9 cellular contexts compared by ENCODE assay signal in genomic region chr10:132539894-132540293, GRCh38. TPM values are rescaled to one million over a fixed set of nuclear protein-coding genes. Genes with fewer than 3 reads are reported as not detected.
DNase-seq lines count a peak whose midpoint lies in the region; ATAC-seq, FAIRE-seq and TF ChIP-seq lines count a peak whose summit lies in the region.
"Had no signal": no experiment of that assay in that cellular context is flagged by ENCODE, and none has a peak within 500 bp of the region (broad histone marks: within the 10 kb centered on the region; RNA-seq: fewer than 3 reads in every experiment).

No MANE protein-coding gene starts in this region.

- peaks cover 74% of the 10 kb centered on the region for H3K4me1 ChIP-seq in Loucy (ENCODE audit: insufficient read depth, low read length, poor library complexity, severe bottlenecking)

- H3K4me1 Mint-ChIP-seq in CD14-positive monocyte = peaks cover 70% of the 10 kb centered on the region

- no peak for TF ChIP-seq RAD21 in neural cell (conservative IDR thresholded peaks at IDR 0.05)

- H3K27ac ChIP-seq in neural cell (ENCODE audit: low read length) = no peak overlapping the region

- H3K9me2 ChIP-seq in Loucy (replicated peaks; ENCODE audit: low read depth, low read length) = no peaks in the 10 kb centered on the region
- no peaks in the 10 kb centered on the region for H3K9me2 ChIP-seq in neural cell (ENCODE audit: insufficient read depth, low read length)

- FAIRE-seq in bronchial epithelial cell (lab: Jason Lieb, UNC) = no peak

- H4K20me1 ChIP-seq in Loucy (ENCODE audit: insufficient read depth, low read length, poor library complexity, severe bottlenecking) = peaks cover 32% of the 10 kb centered on the region
- H4K20me1 ChIP-seq in neural cell (ENCODE audit: insufficient read depth) = no peaks in the 10 kb centered on the region

- peaks cover 8% of the 10 kb centered on the region; the same call in 1 of the 2 replicates for H3F3A ChIP-seq in Loucy (ENCODE audit: low read depth)
- peaks cover 4% of the 10 kb centered on the region for H3F3A ChIP-seq in neural cell (ENCODE audit: insufficient read depth, low read length, poor library complexity, severe bottlenecking)

- peaks cover 0 to 11% (median 9%) of the 10 kb centered on the region in 3 donors for H3K27me3 Mint-ChIP-seq in CD14-positive monocyte (ENCODE audit: low read depth in 3 of 3)

- peaks cover 82% of the 10 kb centered on the region for H3K79me2 ChIP-seq in Loucy (ENCODE audit: insufficient read depth, low read length)
- peaks cover 28% of the 10 kb centered on the region for H3K79me2 ChIP-seq in neural cell (replicated peaks; ENCODE audit: insufficient read depth, low read length)

- peak overlapping the region; percentile 92 for H3K4me3 ChIP-seq in Loucy (ENCODE audit: low read length, poor library complexity, severe bottlenecking)
- no peak overlapping the region for H3K4me3 ChIP-seq in bronchial epithelial cell (ENCODE audit: low read depth, low read length)
- H3K4me3 ChIP-seq in neural cell (ENCODE audit: low read length) = peak overlapping the region; percentile 75
- no peak overlapping the region for H3K4me3 ChIP-seq in lower leg skin (ENCODE audit: low read depth, poor library complexity, severe bottlenecking)

- no peaks in the 10 kb centered on the region for H3K9me3 ChIP-seq in Loucy (ENCODE audit: insufficient read depth, low read depth, low read length)
- no peaks in the 10 kb centered on the region for H3K9me3 ChIP-seq in neural cell (ENCODE audit: low read length)

- no peak for TF ChIP-seq EP300 in neural cell (conservative IDR thresholded peaks at IDR 0.05; ENCODE audit: poor library complexity, severe bottlenecking)

- H3K4me2 ChIP-seq in Loucy (ENCODE audit: low read depth, low read length, poor library complexity, severe bottlenecking) = peak overlapping the region; percentile 95
- H3K4me2 ChIP-seq in neural cell (ENCODE audit: low read length) = peak overlapping the region; percentile 52

- WGBS in lower leg skin, 2 donors = 21 to 23% methylated on average over 5 of the region's 5 CpGs

- H3K9me3 Mint-ChIP-seq in CD14-positive monocyte = peaks cover 0 to 2% (median 0%) of the 10 kb centered on the region in 7 donors

- DNase-seq in CD14-positive monocyte (ENCODE audit: low spot score) = no peak
- DNase-seq in bronchial epithelial cell (ENCODE audit: low read depth) = peak; percentile 53
- no peak for DNase-seq in lower leg skin (ENCODE audit: low spot score in 2 of 2)
- DNase-seq in DMS153 treated with DMSO at 0.1 percent for 48 hours (lab: John Stamatoyannopoulos, UW; ENCODE audit: unreplicated experiment) = no peak
- no peak for DNase-seq in inferior parietal cortex (ENCODE audit: extremely low spot score)
- DNase-seq: effector CD4-positive, alpha-beta T cell had no signal

- H2AFZ ChIP-seq in Loucy (ENCODE audit: low read length) (no peak overlapping the region), neural cell (ENCODE audit: low read depth, low read length) (no peak overlapping the region)

- no peaks in the 10 kb centered on the region for H3K36me3 ChIP-seq in Loucy (ENCODE audit: insufficient read depth, low read length)
- no peaks in the 10 kb centered on the region for H3K36me3 ChIP-seq in bronchial epithelial cell (ENCODE audit: control insufficient read depth, insufficient read depth, low read length)
- no peaks in the 10 kb centered on the region for H3K36me3 ChIP-seq in neural cell (ENCODE audit: insufficient read depth, low read length)

- H3K27me3 ChIP-seq in Loucy (ENCODE audit: insufficient read depth, low read length, poor library complexity, severe bottlenecking) = no peaks in the 10 kb centered on the region
- no peaks in the 10 kb centered on the region for H3K27me3 ChIP-seq in bronchial epithelial cell (ENCODE audit: control insufficient read depth, insufficient read depth, low read length)
- no peaks in the 10 kb centered on the region for H3K27me3 ChIP-seq in neural cell (ENCODE audit: insufficient read depth, low read depth, low read length)

- no peak for ATAC-seq in HG02798 (IDR thresholded peaks at IDR 0.05; ENCODE audit: poor library complexity, unreplicated experiment)

- H3K9ac ChIP-seq in Loucy (ENCODE audit: low read depth, low read length, poor library complexity, severe bottlenecking) (peak overlapping the region; percentile 79), neural cell (ENCODE audit: low read length) (peak overlapping the region; percentile 4)

- intact Hi-C loops in CD14-positive monocyte (cut with micrococcal nuclease) = loop anchor here (5.0 to 10.0 kb wide), 12 partner anchors 32 to 235 kb away; partner anchors contain the start of genes LRRC27 (in 1 of the 2), PWWP2B (in 1 of the 2) and STK32C (in 1 of the 2)
- intact Hi-C loops in lower leg skin (cut with DNase I; ENCODE audit: low total_unique reads) = no loop called here

- TF ChIP-seq POLR2A in lower leg skin (IDR thresholded peaks at IDR 0.05) = no peak

- peak overlapping the region; percentile 97 to 100 for H3K4me3 Mint-ChIP-seq in CD14-positive monocyte

- peak overlapping the region in 3 of 7 donors; percentile 9 to 94 (median 54) for H3K27ac Mint-ChIP-seq in CD14-positive monocyte

- no peak for TF ChIP-seq CTCF in CD14-positive monocyte (IDR thresholded peaks at IDR 0.05)
- TF ChIP-seq CTCF in Loucy (conservative IDR thresholded peaks at IDR 0.05; ENCODE audit: low read length) = no peak
- TF ChIP-seq CTCF in bronchial epithelial cell (IDR thresholded peaks at IDR 0.05; ENCODE audit: insufficient read depth, low read length, severe bottlenecking) = no peak
- no peak for TF ChIP-seq CTCF in neural cell (IDR thresholded peaks at IDR 0.05; ENCODE audit: poor library complexity, severe bottlenecking)
- TF ChIP-seq CTCF in lower leg skin (IDR thresholded peaks at IDR 0.05) = no peak

- H3K36me3 Mint-ChIP-seq in CD14-positive monocyte = peaks cover 30 to 49% of the 10 kb centered on the region in 2 donors

TF ChIP-seq in neural cell, 6 proteins besides CTCF, POLR2A, EP300 and RAD21:
- TF ChIP-seq SMC3 (conservative IDR thresholded peaks at IDR 0.05; ENCODE audit: poor library complexity) = no peak
- no peak for TF ChIP-seq EZH2 (IDR thresholded peaks at IDR 0.05; ENCODE audit: borderline replicate concordance, insufficient read depth, low read length, poor library complexity, severe bottlenecking)
- TF ChIP-seq TAF1 (IDR thresholded peaks at IDR 0.05; ENCODE audit: low read depth) = no peak
- no peak for TF ChIP-seq POLR2AphosphoS5 (IDR thresholded peaks at IDR 0.05)
- no peak for TF ChIP-seq MXI1 (conservative IDR thresholded peaks at IDR 0.05; ENCODE audit: poor library complexity, severe bottlenecking)

RNA-seq across cellular contexts. Expression of gene INPP5A, which starts 2.3 kb away (rescaled TPM):
- polyA plus RNA-seq in CD14-positive monocyte (1 to 10 TPM in 1 of 2 donors, under 1 TPM in 1; 0.87 to 2.9 TPM), neural cell (44.5 and 48.8 TPM in 2 replicates)
- total RNA-seq in bronchial epithelial cell (22.8 and 29.5 TPM in 2 replicates), lower leg skin (10 to 100 TPM; 31.2 to 51.8 (median 41.5) TPM)
- polyA minus RNA-seq in neural cell = 86.2 and 89.9 TPM in 2 replicates

Comparison
In these comparisons a context has a peak if more than half of its experiments do, and no peak if none do; other contexts are left out.
1. H3K4me3 ChIP-seq: peak in Loucy (single experiment) and neural cell (single experiment); none in bronchial epithelial cell (single experiment) and lower leg skin (single experiment).